In genomic region chr7:4659551-4660286, GRCh38 we compare ENCODE assay signal across 12 cellular contexts. TPM values are rescaled to one million over a fixed set of nuclear protein-coding genes. Genes with fewer than 3 reads are reported as not detected.
DNase-seq lines count a peak whose midpoint lies in the region; ATAC-seq and TF ChIP-seq lines count a peak whose summit lies in the region.
"Had no signal": no experiment of that assay in that cellular context is flagged by ENCODE, and none has a peak within 500 bp of the region (broad histone marks: within the 10 kb centered on the region; RNA-seq: fewer than 3 reads in every experiment).

No MANE protein-coding gene starts in this region.

- peaks cover 3 to 43% (median 14%) of the 10 kb centered on the region in 9 donors for H3K9me3 Mint-ChIP-seq in naive thymus-derived CD8-positive, alpha-beta T cell

- H3K4me3 Mint-ChIP-seq in naive thymus-derived CD8-positive, alpha-beta T cell: no peak overlapping the region

- no peaks in the 10 kb centered on the region for H3K9me3 ChIP-seq in SK-N-SH
- peaks cover 17% of the 10 kb centered on the region for H3K9me3 ChIP-seq in OCI-LY1 (ENCODE audit: low read length)

- no peaks in the 10 kb centered on the region for H3K36me3 ChIP-seq in SK-N-SH (replicated peaks in 1 of 2; ENCODE audit: control insufficient read depth in 1 of 2, insufficient read depth in 2 of 2, low read length in 1 of 2)
- H3K36me3 ChIP-seq in OCI-LY1 (ENCODE audit: insufficient read depth, low read length): no peaks in the 10 kb centered on the region; the same call in 1 of the 2 replicates
- H3K36me3 ChIP-seq: esophagus squamous epithelium, upper lobe of left lung had no signal

- H3K9ac ChIP-seq in SK-N-SH: no peak overlapping the region
- no peak overlapping the region for H3K9ac ChIP-seq in OCI-LY1 (ENCODE audit: low read length)

- H3K27me3 ChIP-seq in SK-N-SH (ENCODE audit: insufficient read depth) (no peaks in the 10 kb centered on the region), OCI-LY1 (ENCODE audit: insufficient read depth, low read length) (peaks cover 9% of the 10 kb centered on the region; the same call in 1 of the 2 replicates)
- H3K27me3 ChIP-seq: esophagus squamous epithelium, upper lobe of left lung had no signal

- H3K27ac Mint-ChIP-seq in naive thymus-derived CD8-positive, alpha-beta T cell: no peak overlapping the region

- H3K79me2 ChIP-seq in SK-N-SH (ENCODE audit: insufficient read depth) (no peaks in the 10 kb centered on the region), OCI-LY1 (ENCODE audit: insufficient read depth, low read length) (no peaks in the 10 kb centered on the region)

- H3K9me2 ChIP-seq in SK-N-SH (no peaks in the 10 kb centered on the region), OCI-LY1 (ENCODE audit: low read depth, low read length) (no peaks in the 10 kb centered on the region)

- DNase-seq in SK-N-SH (no peak), ELR (ENCODE audit: low read depth) (peak; percentile 34), fibroblast of pulmonary artery (ENCODE audit: low read depth) (no peak), kidney tubule cell (ENCODE audit: low spot score) (no peak), inferior parietal cortex (ENCODE audit: extremely low spot score) (no peak)
- no peak for DNase-seq in naive thymus-derived CD8-positive, alpha-beta T cell
- DNase-seq: esophagus squamous epithelium, NCI-H187, upper lobe of left lung had no signal

- H3K27me3 Mint-ChIP-seq in naive thymus-derived CD8-positive, alpha-beta T cell: peaks cover 0 to 9% (median 2%) of the 10 kb centered on the region in 5 donors

- H3K27ac ChIP-seq in SK-N-SH (ENCODE audit: low read depth in 2 of 2, low read length in 1 of 2) (no peak overlapping the region), OCI-LY1 (ENCODE audit: low read depth, low read length, poor library complexity, severe bottlenecking) (no peak overlapping the region)
- H3K27ac ChIP-seq: esophagus squamous epithelium, skin epidermis, upper lobe of left lung had no signal

- H3K4me2 ChIP-seq in SK-N-SH (no peak overlapping the region), OCI-LY1 (ENCODE audit: low read length) (no peak overlapping the region)

- 59% methylated on average over 2 of the region's 2 CpGs for WGBS in SK-N-SH (ENCODE audit: low lambda C conversion rate)

- CTCF ChIA-PET in SK-N-SH (lab: Yijun Ruan, JAX): interaction anchor here (0.7 to 1.5 kb wide), 6 partner anchors 8 to 139 kb away, joined by 3 to 6 read pairs (median 3); no protein-coding TSS in a partner anchor

- POLR2A ChIA-PET in SK-N-SH (lab: Yijun Ruan, JAX): no interaction called here
- POLR2A ChIA-PET in naive thymus-derived CD8-positive, alpha-beta T cell (lab: Charles Lee): interaction anchor here (1.4 kb wide), 1 partner anchor 18 kb away, joined by 5 read pairs; no protein-coding TSS in a partner anchor

- H4K20me1 ChIP-seq in SK-N-SH (ENCODE audit: insufficient read depth) (no peaks in the 10 kb centered on the region), OCI-LY1 (ENCODE audit: insufficient read depth, low read length) (no peaks in the 10 kb centered on the region)

- no peak overlapping the region for H2AFZ ChIP-seq in SK-N-SH (ENCODE audit: low read depth)
- H2AFZ ChIP-seq in OCI-LY1 (ENCODE audit: low read length): no peak overlapping the region

- H3K4me1 ChIP-seq in SK-N-SH (ENCODE audit: control insufficient read depth in 1 of 2, insufficient read depth in 2 of 2, low read depth in 1 of 2, low read length in 1 of 2) (no peaks in the 10 kb centered on the region), OCI-LY1 (ENCODE audit: insufficient read depth, low read length, severe bottlenecking) (no peaks in the 10 kb centered on the region)

- H3F3A ChIP-seq in SK-N-SH (replicated peaks; ENCODE audit: insufficient read depth): no peaks in the 10 kb centered on the region
- H3F3A ChIP-seq in OCI-LY1 (ENCODE audit: insufficient read depth, low read length): no peaks in the 10 kb centered on the region

- H3K4me1 Mint-ChIP-seq in naive thymus-derived CD8-positive, alpha-beta T cell: peaks cover 0 to 4% (median 2%) of the 10 kb centered on the region in 4 donors

- no peak for TF ChIP-seq RAD21 in SK-N-SH (IDR thresholded peaks at IDR 0.05; ENCODE audit: low read length)

- H3K36me3 Mint-ChIP-seq in naive thymus-derived CD8-positive, alpha-beta T cell: peaks cover 0 to 21% (median 8%) of the 10 kb centered on the region in 3 donors

- no peak overlapping the region for H3K4me3 ChIP-seq in SK-N-SH (ENCODE audit: low read depth in 2 of 2, low read length in 1 of 2)
- H3K4me3 ChIP-seq in OCI-LY1 (ENCODE audit: low read depth, low read length, poor library complexity, severe bottlenecking): no peak overlapping the region
- no peak overlapping the region for H3K4me3 ChIP-seq in fibroblast of pulmonary artery (replicated peaks; ENCODE audit: low read depth, low read length)
- H3K4me3 ChIP-seq: esophagus squamous epithelium, skin epidermis, upper lobe of left lung had no signal

- TF ChIP-seq EP300 in SK-N-SH (IDR thresholded peaks at IDR 0.05; ENCODE audit: borderline replicate concordance in 1 of 2, low read depth in 1 of 2, low read length in 1 of 2): no peak

- TF ChIP-seq CTCF in SK-N-SH (IDR thresholded peaks at IDR 0.05) (peak; percentile 34), OCI-LY1 (IDR thresholded peaks at IDR 0.05; ENCODE audit: low read length) (peak; percentile 29), fibroblast of pulmonary artery (IDR thresholded peaks at IDR 0.05; ENCODE audit: low read length, missing control alignments) (peak; percentile 3)

- ATAC-seq in SK-N-SH treated with all-trans-retinoic acid at 6 μM for 48 hours: no peak
- ATAC-seq in naive thymus-derived CD8-positive, alpha-beta T cell: no peak

TF ChIP-seq in SK-N-SH, 30 proteins besides CTCF, POLR2A, EP300 and RAD21:
- no peak for TF ChIP-seq TCF12 (IDR thresholded peaks at IDR 0.05)
- no peak for TF ChIP-seq RXRA (IDR thresholded peaks at IDR 0.05; ENCODE audit: borderline replicate concordance, low read depth)
- TF ChIP-seq GABPA (IDR thresholded peaks at IDR 0.05; ENCODE audit: low read depth): peak; percentile 65

TF ChIP-seq in SK-N-SH treated with all-trans-retinoic acid at 6 μM for 48 hours, 23 proteins besides CTCF, POLR2A, EP300 and RAD21:
- no peak for TF ChIP-seq PPARA (CRISPR knock-in tag; IDR thresholded peaks at IDR 0.05; ENCODE audit: borderline replicate concordance)
- no peak for TF ChIP-seq BACH2 (CRISPR knock-in tag; IDR thresholded peaks at IDR 0.05; ENCODE audit: borderline replicate concordance)
- no peak for TF ChIP-seq TCF4 (CRISPR knock-in tag; IDR thresholded peaks at IDR 0.05; ENCODE audit: borderline replicate concordance)
- TF ChIP-seq ISL1 (CRISPR knock-in tag; IDR thresholded peaks at IDR 0.05): no peak
- TF ChIP-seq TSHZ2 (CRISPR knock-in tag; IDR thresholded peaks at IDR 0.05): no peak
- TF ChIP-seq ZNF70 (CRISPR knock-in tag; IDR thresholded peaks at IDR 0.05): no peak
- TF ChIP-seq GLIS3 (CRISPR knock-in tag; IDR thresholded peaks at IDR 0.05): no peak
- no peak for TF ChIP-seq SNAI2 (CRISPR knock-in tag; IDR thresholded peaks at IDR 0.05)
- TF ChIP-seq TOX (CRISPR knock-in tag; IDR thresholded peaks at IDR 0.05; ENCODE audit: borderline replicate concordance): no peak
- TF ChIP-seq RARB (CRISPR knock-in tag; IDR thresholded peaks at IDR 0.05): no peak

RNA-seq across cellular contexts. Expression of gene FOXK1, which starts 22.4 kb away (rescaled TPM):
- 3.0 and 4.7 TPM in 2 replicates for polyA plus RNA-seq in SK-N-SH (2012; rRNA removed)
- 2.1 and 3.0 TPM in 2 replicates for polyA plus RNA-seq in SK-N-SH (2012; cell fraction: cytosol; rRNA removed)
- polyA plus RNA-seq in SK-N-SH (2012; cell fraction: nucleus; rRNA removed): 11.3 and 15.1 TPM in 2 replicates
- 10 to 100 TPM; 71.5 to 78.5 TPM for total RNA-seq in naive thymus-derived CD8-positive, alpha-beta T cell
- 1 to 10 TPM; 2.3 to 5.6 (median 3.6) TPM for polyA plus RNA-seq in naive thymus-derived CD8-positive, alpha-beta T cell
